1 cellular context compared by ENCODE assay signal in genomic region chr4:2413821-2414610, GRCh38.
TF ChIP-seq lines count a peak whose summit lies in the region.

No MANE protein-coding gene starts in this region.

TF ChIP-seq in IMR-90, 13 proteins besides CTCF, POLR2A, EP300 and RAD21:
- TF ChIP-seq MAFK (IDR thresholded peaks at IDR 0.05; ENCODE audit: low read depth, low read length) = no peak
- no peak for TF ChIP-seq CEBPB (IDR thresholded peaks at IDR 0.05; ENCODE audit: low read depth, low read length)
- TF ChIP-seq FOS (IDR thresholded peaks at IDR 0.05; ENCODE audit: low read depth, low read length) = no peak
- no peak for TF ChIP-seq RCOR1 (IDR thresholded peaks at IDR 0.05; ENCODE audit: insufficient replicate concordance, low read length)
- no peak for TF ChIP-seq MAZ (IDR thresholded peaks at IDR 0.05; ENCODE audit: borderline replicate concordance, low read depth, low read length)
- no peak for TF ChIP-seq CHD1 (IDR thresholded peaks at IDR 0.05; ENCODE audit: low read depth, low read length)
- no peak for TF ChIP-seq RFX5 (IDR thresholded peaks at IDR 0.05; ENCODE audit: low read depth, low read length)
- TF ChIP-seq NFE2L2 (IDR thresholded peaks at IDR 0.05; ENCODE audit: low read depth, low read length) = no peak
